1 cellular context compared by ENCODE assay signal in the genomic region with DNA sequence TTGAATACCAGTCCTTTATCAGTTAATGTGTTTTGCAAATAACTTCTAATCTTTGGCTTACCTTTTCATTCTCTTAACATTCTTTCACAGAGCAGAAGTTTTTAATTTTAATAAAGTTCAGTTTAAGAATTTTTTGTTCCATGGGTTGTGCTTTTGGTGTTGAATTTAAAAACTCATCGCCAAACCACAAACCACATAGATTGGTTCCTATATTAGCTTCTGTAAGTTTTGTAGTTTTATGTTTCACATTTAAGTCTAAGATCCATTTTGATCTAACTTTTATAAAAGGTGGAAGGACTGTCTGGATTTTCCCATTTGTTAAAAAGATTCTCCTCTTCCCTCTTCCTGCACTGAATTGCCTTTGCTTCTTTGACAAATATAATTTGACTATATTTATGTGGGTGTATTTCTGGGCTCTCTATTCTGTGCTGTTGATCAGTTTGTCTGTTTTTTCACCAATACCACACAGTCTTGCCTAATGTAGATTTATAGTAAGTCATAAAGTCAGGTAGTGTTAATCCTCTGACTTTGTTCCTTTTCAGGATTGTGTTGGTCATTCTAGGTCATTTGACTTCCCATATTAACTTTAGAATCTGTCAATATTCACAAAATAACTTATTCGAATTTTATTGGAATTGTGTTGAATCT.
TF ChIP-seq lines count a peak whose summit lies in the region.

No MANE protein-coding gene starts in this region.

TF ChIP-seq in GM12878, 131 proteins besides CTCF, POLR2A, EP300 and RAD21 (continued from another document):
- TF ChIP-seq, protein P1, sequence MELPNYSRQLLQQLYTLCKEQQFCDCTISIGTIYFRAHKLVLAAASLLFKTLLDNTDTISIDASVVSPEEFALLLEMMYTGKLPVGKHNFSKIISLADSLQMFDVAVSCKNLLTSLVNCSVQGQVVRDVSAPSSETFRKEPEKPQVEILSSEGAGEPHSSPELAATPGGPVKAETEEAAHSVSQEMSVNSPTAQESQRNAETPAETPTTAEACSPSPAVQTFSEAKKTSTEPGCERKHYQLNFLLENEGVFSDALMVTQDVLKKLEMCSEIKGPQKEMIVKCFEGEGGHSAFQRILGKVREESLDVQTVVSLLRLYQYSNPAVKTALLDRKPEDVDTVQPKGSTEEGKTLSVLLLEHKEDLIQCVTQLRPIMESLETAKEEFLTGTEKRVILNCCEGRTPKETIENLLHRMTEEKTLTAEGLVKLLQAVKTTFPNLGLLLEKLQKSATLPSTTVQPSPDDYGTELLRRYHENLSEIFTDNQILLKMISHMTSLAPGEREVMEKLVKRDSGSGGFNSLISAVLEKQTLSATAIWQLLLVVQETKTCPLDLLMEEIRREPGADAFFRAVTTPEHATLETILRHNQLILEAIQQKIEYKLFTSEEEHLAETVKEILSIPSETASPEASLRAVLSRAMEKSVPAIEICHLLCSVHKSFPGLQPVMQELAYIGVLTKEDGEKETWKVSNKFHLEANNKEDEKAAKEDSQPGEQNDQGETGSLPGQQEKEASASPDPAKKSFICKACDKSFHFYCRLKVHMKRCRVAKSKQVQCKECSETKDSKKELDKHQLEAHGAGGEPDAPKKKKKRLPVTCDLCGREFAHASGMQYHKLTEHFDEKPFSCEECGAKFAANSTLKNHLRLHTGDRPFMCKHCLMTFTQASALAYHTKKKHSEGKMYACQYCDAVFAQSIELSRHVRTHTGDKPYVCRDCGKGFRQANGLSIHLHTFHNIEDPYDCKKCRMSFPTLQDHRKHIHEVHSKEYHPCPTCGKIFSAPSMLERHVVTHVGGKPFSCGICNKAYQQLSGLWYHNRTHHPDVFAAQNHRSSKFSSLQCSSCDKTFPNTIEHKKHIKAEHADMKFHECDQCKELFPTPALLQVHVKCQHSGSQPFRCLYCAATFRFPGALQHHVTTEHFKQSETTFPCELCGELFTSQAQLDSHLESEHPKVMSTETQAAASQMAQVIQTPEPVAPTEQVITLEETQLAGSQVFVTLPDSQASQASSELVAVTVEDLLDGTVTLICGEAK (IDR thresholded peaks at IDR 0.05; ENCODE audit: borderline replicate concordance): peak; percentile 36; the same call in 1 of the 2 replicates
- no peak for TF ChIP-seq ESRRA (IDR thresholded peaks at IDR 0.05; ENCODE audit: low read length)
